Comparison of ENCODE assay signal across 1 cellular context in the genomic region with DNA sequence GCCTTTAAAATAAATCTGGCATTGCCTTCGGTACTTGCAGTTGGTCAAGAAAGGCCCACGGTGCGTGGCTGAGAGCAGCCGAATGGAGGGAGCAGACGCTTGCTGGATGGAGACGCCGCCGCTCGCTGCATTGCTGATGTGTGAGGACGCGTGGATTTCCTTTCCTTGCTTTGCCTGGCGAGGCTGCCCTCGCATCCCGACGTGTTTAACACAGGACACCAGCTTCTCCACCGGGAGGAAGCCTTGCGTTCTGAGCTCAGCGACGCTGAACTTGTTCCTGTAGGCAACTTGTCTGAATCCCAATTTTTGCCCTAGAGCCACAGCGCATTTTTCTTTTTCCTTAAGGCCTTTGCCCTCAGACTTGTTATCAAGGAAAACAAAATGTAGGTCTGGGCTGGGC.
TF ChIP-seq lines count a peak whose summit lies in the region.

No MANE protein-coding gene starts in this region.

TF ChIP-seq in IMR-90, 13 proteins besides CTCF, POLR2A, EP300 and RAD21:
- TF ChIP-seq RFX5 (IDR thresholded peaks at IDR 0.05; ENCODE audit: low read depth, low read length), result no peak
- no peak for TF ChIP-seq NFE2L2 (IDR thresholded peaks at IDR 0.05; ENCODE audit: low read depth, low read length)
- TF ChIP-seq RCOR1 (IDR thresholded peaks at IDR 0.05; ENCODE audit: insufficient replicate concordance, low read length), result no peak
- no peak for TF ChIP-seq MAFK (IDR thresholded peaks at IDR 0.05; ENCODE audit: low read depth, low read length)
- no peak for TF ChIP-seq CEBPB (IDR thresholded peaks at IDR 0.05; ENCODE audit: low read depth, low read length)
- TF ChIP-seq MAZ (IDR thresholded peaks at IDR 0.05; ENCODE audit: borderline replicate concordance, low read depth, low read length), result no peak
- no peak for TF ChIP-seq SMC3 (IDR thresholded peaks at IDR 0.05; ENCODE audit: low read depth, low read length)
- no peak for TF ChIP-seq FOS (IDR thresholded peaks at IDR 0.05; ENCODE audit: low read depth, low read length)
- no peak for TF ChIP-seq USF2 (IDR thresholded peaks at IDR 0.05; ENCODE audit: low read depth, low read length)
- no peak for TF ChIP-seq BHLHE40 (IDR thresholded peaks at IDR 0.05; ENCODE audit: low read depth, low read length)
- no peak for TF ChIP-seq MXI1 (IDR thresholded peaks at IDR 0.05; ENCODE audit: borderline replicate concordance, low read depth, low read length)
- no peak for TF ChIP-seq ELK1 (IDR thresholded peaks at IDR 0.05; ENCODE audit: borderline replicate concordance, low read depth, low read length)
- TF ChIP-seq CHD1 (IDR thresholded peaks at IDR 0.05; ENCODE audit: low read depth, low read length), result no peak
